In genomic region chr20:18138266-18138582, GRCh38 we compare ENCODE assay signal across 8 cellular contexts. TPM values are rescaled to one million over a fixed set of nuclear protein-coding genes. Genes with fewer than 3 reads are reported as not detected.
DNase-seq lines count a peak whose midpoint lies in the region; ATAC-seq and TF ChIP-seq lines count a peak whose summit lies in the region.

No MANE protein-coding gene starts in this region.

- CTCF ChIA-PET in CD8-positive, alpha-beta T cell (lab: Charles Lee) = no interaction called here
- CTCF ChIA-PET in HEK293 (lab: Yijun Ruan, JAX) = no interaction called here

- H3F3A ChIP-seq in smooth muscle cell (ENCODE audit: low read depth) = no peaks in the 10 kb centered on the region

- peaks cover 25% of the 10 kb centered on the region for H3K79me2 ChIP-seq in smooth muscle cell (ENCODE audit: low read depth)

- 1% methylated on average over 15 of the region's 15 CpGs for whole genome bisulfite sequencing in heart right ventricle, 2 donors
- WGBS in smooth muscle cell (ENCODE audit: low lambda C conversion rate) = under 1% methylated on average over 15 of the region's 15 CpGs

- H3K27me3 ChIP-seq in CD8-positive, alpha-beta T cell (ENCODE audit: insufficient read depth, low read length) = no peaks in the 10 kb centered on the region
- H3K27me3 ChIP-seq in WERI-Rb-1 (ENCODE audit: insufficient read depth, low read depth, severe bottlenecking) = no peaks in the 10 kb centered on the region
- H3K27me3 ChIP-seq in heart right ventricle = no peaks in the 10 kb centered on the region
- H3K27me3 ChIP-seq in smooth muscle cell (ENCODE audit: low read depth) = no peaks in the 10 kb centered on the region

- H3K9ac ChIP-seq in smooth muscle cell (ENCODE audit: low read depth) = peak overlapping the region; percentile 68

- no peak for DNase-seq in CD8-positive, alpha-beta T cell
- DNase-seq in WERI-Rb-1 = no peak
- DNase-seq in heart right ventricle = no peak
- DNase-seq in smooth muscle cell (lab: John Stamatoyannopoulos, UW; ENCODE audit: unreplicated experiment) = no peak
- DNase-seq in NCI-H2081 treated with DMSO at 0.1 percent for 48 hours (lab: John Stamatoyannopoulos, UW) = no peak
- DNase-seq in SHP77 (lab: John Stamatoyannopoulos, UW) = no peak
- DNase-seq in SIG-M5 treated with dmso at 0.1 percent for 504 hours (lab: John Stamatoyannopoulos, UW; ENCODE audit: unreplicated experiment) = no peak

- peak overlapping the region; percentile 88 for H3K4me3 Mint-ChIP-seq in CD8-positive, alpha-beta T cell

- H2AFZ ChIP-seq in smooth muscle cell (ENCODE audit: low read depth) = peak overlapping the region; percentile 98

- intact Hi-C loops in CD8-positive, alpha-beta T cell (cut with DNase I, micrococcal nuclease) = loop anchor here (2.0 to 10.0 kb wide), 13 partner anchors 329 to 1914 kb away; partner anchors contain the start of genes CFAP61 (in 2 of the 2), CRNKL1 (in 2 of the 2), NAA20 (in 2 of the 2) and SMIM26 (in 2 of the 2)
- intact Hi-C loops in heart right ventricle (cut with DNase I) = loop anchor here in 8 of 10 donors (5.0 to 10.0 kb wide), 2 partner anchors 147 to 149 kb away; partner anchors contain the start of gene ZNF133 (in 8 of the 8)

- peak overlapping the region; percentile 98 for H3K4me3 ChIP-seq in CD8-positive, alpha-beta T cell (ENCODE audit: low read depth, low read length)
- peak overlapping the region; percentile 86 for H3K4me3 ChIP-seq in HEK293 (ENCODE audit: low read depth, low read length)
- H3K4me3 ChIP-seq in WERI-Rb-1 (ENCODE audit: low read depth, low read length) = peak overlapping the region; percentile 84
- H3K4me3 ChIP-seq in heart right ventricle = peak overlapping the region; percentile 79 to 96 (median 92)
- peak overlapping the region; percentile 90 for H3K4me3 ChIP-seq in smooth muscle cell

- no peaks in the 10 kb centered on the region for H3K9me3 ChIP-seq in CD8-positive, alpha-beta T cell (ENCODE audit: low read length)
- H3K9me3 ChIP-seq in HEK293 (ENCODE audit: control insufficient read depth, insufficient read depth, low read depth, low read length) = no peaks in the 10 kb centered on the region
- H3K9me3 ChIP-seq in WERI-Rb-1 (ENCODE audit: severe bottlenecking) = no peaks in the 10 kb centered on the region
- no peaks in the 10 kb centered on the region for H3K9me3 ChIP-seq in heart right ventricle
- no peaks in the 10 kb centered on the region for H3K9me3 ChIP-seq in smooth muscle cell (replicated peaks; ENCODE audit: low read depth)

- H3K4me1 ChIP-seq in CD8-positive, alpha-beta T cell (ENCODE audit: insufficient read depth, low read length) = peaks cover 19% of the 10 kb centered on the region
- H3K4me1 ChIP-seq in HEK293 (ENCODE audit: control insufficient read depth, insufficient read depth, low read length) (peaks cover 3% of the 10 kb centered on the region; the same call in 1 of the 2 replicates), heart right ventricle (peaks cover 5 to 37% (median 21%) of the 10 kb centered on the region in 9 donors), smooth muscle cell (ENCODE audit: low read depth) (peaks cover 9% of the 10 kb centered on the region)

- ATAC-seq in CD8-positive, alpha-beta T cell = no peak
- peak in 1 of 8 donors; percentile 53 for ATAC-seq in heart right ventricle

- TF ChIP-seq CTCF in CD8-positive, alpha-beta T cell (IDR thresholded peaks at IDR 0.05) = no peak
- no peak for TF ChIP-seq CTCF in HEK293 (tag by site-specific recombination; IDR thresholded peaks at IDR 0.05)
- TF ChIP-seq CTCF in WERI-Rb-1 (IDR thresholded peaks at IDR 0.05; ENCODE audit: low read depth, low read length) = no peak
- no peak for TF ChIP-seq CTCF in heart right ventricle (IDR thresholded peaks at IDR 0.05)
- no peak for TF ChIP-seq CTCF in smooth muscle cell (IDR thresholded peaks at IDR 0.05; ENCODE audit: borderline replicate concordance, insufficient read depth, poor library complexity, severe bottlenecking)

- POLR2A ChIA-PET in CD8-positive, alpha-beta T cell (lab: Charles Lee) = interaction anchor here (0.7 to 1.7 kb wide), 8 partner anchors 8 to 1409 kb away, joined by 3 to 13 read pairs (median 4); partner anchors contain the start of genes SEC23B and ZNF133
- POLR2A ChIA-PET in HEK293 (lab: Yijun Ruan, JAX) = interaction anchor here (1.3 kb wide), 1 partner anchor 150 kb away, joined by 10 read pairs; the partner anchor contains the start of gene ZNF133

- no peaks in the 10 kb centered on the region for H3K9me3 Mint-ChIP-seq in CD8-positive, alpha-beta T cell

- H3K36me3 ChIP-seq in CD8-positive, alpha-beta T cell (ENCODE audit: insufficient read depth, low read length) = peaks cover 5% of the 10 kb centered on the region
- peaks cover 0 to 12% of the 10 kb centered on the region in 2 experiments; a peak in 2 of 3 replicates for H3K36me3 ChIP-seq in HEK293 (ENCODE audit: control insufficient read depth in 2 of 2, insufficient read depth in 1 of 2, low read length in 2 of 2)
- peaks cover 22% of the 10 kb centered on the region for H3K36me3 ChIP-seq in WERI-Rb-1
- H3K36me3 ChIP-seq in heart right ventricle = peaks cover 0 to 13% (median 5%) of the 10 kb centered on the region in 9 donors
- H3K36me3 ChIP-seq in smooth muscle cell (ENCODE audit: low read depth) = no peaks in the 10 kb centered on the region

- H3K4me1 Mint-ChIP-seq in CD8-positive, alpha-beta T cell (ENCODE audit: low read depth) = peaks cover 39% of the 10 kb centered on the region

- peak overlapping the region; percentile 5 for H3K27ac Mint-ChIP-seq in CD8-positive, alpha-beta T cell

- no peaks in the 10 kb centered on the region for H4K20me1 ChIP-seq in smooth muscle cell (ENCODE audit: low read depth)

- peak overlapping the region; percentile 91 for H3K27ac ChIP-seq in CD8-positive, alpha-beta T cell (ENCODE audit: low read depth, low read length)
- peak overlapping the region; percentile 88 for H3K27ac ChIP-seq in HEK293 (ENCODE audit: extremely low read depth, low read depth, low read length)
- H3K27ac ChIP-seq in WERI-Rb-1 = peak overlapping the region; percentile 98
- peak overlapping the region; percentile 74 to 96 (median 90) for H3K27ac ChIP-seq in heart right ventricle
- H3K27ac ChIP-seq in smooth muscle cell (ENCODE audit: low read depth) = peak overlapping the region; percentile 66

- H3K27me3 Mint-ChIP-seq in CD8-positive, alpha-beta T cell (ENCODE audit: low read depth) = no peaks in the 10 kb centered on the region

- H3K4me2 ChIP-seq in smooth muscle cell = peak overlapping the region; percentile 96

- peaks cover 12% of the 10 kb centered on the region for H3K36me3 Mint-ChIP-seq in CD8-positive, alpha-beta T cell

TF ChIP-seq in HEK293, 187 proteins besides CTCF, POLR2A, EP300 and RAD21:
- peak; percentile 28 for TF ChIP-seq ZNF335 (tag by site-specific recombination; conservative IDR thresholded peaks at IDR 0.05)
- TF ChIP-seq, protein P1, sequence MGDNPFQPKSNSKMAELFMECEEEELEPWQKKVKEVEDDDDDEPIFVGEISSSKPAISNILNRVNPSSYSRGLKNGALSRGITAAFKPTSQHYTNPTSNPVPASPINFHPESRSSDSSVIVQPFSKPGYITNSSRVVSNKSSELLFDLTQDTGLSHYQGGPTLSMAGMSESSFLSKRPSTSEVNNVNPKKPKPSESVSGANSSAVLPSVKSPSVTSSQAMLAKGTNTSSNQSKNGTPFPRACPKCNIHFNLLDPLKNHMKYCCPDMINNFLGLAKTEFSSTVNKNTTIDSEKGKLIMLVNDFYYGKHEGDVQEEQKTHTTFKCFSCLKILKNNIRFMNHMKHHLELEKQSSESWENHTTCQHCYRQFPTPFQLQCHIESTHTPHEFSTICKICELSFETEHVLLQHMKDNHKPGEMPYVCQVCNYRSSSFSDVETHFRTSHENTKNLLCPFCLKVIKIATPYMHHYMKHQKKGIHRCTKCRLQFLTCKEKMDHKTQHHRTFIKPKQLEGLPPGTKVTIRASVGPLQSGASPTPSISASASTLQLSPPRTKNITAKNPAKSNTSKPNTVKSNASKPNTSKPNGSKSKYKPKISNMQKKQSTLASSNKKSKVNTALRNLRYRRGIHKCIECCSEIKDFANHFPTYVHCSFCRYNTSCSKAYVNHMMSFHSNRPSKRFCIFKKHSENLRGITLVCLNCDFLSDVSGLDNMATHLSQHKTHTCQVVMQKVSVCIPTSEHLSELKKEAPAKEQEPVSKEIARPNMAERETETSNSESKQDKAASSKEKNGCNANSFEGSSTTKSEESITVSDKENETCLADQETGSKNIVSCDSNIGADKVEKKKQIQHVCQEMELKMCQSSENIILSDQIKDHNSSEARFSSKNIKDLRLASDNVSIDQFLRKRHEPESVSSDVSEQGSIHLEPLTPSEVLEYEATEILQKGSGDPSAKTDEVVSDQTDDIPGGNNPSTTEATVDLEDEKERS (tag by site-specific recombination; IDR thresholded peaks at IDR 0.05) = no peak

RNA-seq across cellular contexts. Expression of gene KAT14, which starts 0.6 kb away (rescaled TPM):
- 1 to 10 TPM; 7.8 to 8.4 TPM for total RNA-seq in CD8-positive, alpha-beta T cell
- total RNA-seq in heart right ventricle (10 to 100 TPM in 6 of 10 donors, 1 to 10 TPM in 4; 8.9 to 16.5 (median 10.8) TPM), smooth muscle cell (7.1 and 14.7 TPM in 2 replicates)
- polyA plus RNA-seq in heart right ventricle (1 to 10 TPM; 4.2 to 5.4 TPM), smooth muscle cell (7.0 and 7.9 TPM in 2 replicates)

RNA-seq across cellular contexts. Expression of gene PET117, which starts 0.6 kb away (rescaled TPM):
- 10 to 100 TPM; 15.3 to 17.3 TPM for total RNA-seq in CD8-positive, alpha-beta T cell
- 10 to 100 TPM in 9 of 10 donors, 1 to 10 TPM in 1; 9.2 to 14.5 (median 12.0) TPM for total RNA-seq in heart right ventricle
- polyA plus RNA-seq in heart right ventricle = 10 to 100 TPM in 1 of 2 donors, 1 to 10 TPM in 1; 8.9 to 15.8 TPM
- 5.5 and 9.6 TPM in 2 replicates for total RNA-seq in smooth muscle cell
- polyA plus RNA-seq in smooth muscle cell = 8.6 and 10.1 TPM in 2 replicates
